ENCODE assay signal across 8 cellular contexts in genomic region chr4:37825943-37826281, GRCh38. TPM values are rescaled to one million over a fixed set of nuclear protein-coding genes. Genes with fewer than 3 reads are reported as not detected.
DNase-seq lines count a peak whose midpoint lies in the region; ATAC-seq, FAIRE-seq and TF ChIP-seq lines count a peak whose summit lies in the region.

No MANE protein-coding gene starts in this region.

- FAIRE-seq in endothelial cell of umbilical vein (lab: Jason Lieb, UNC): no peak

- DNase-seq in T-cell (peak in 3 of 34 experiments; percentile 5 to 10 (median 10)), endothelial cell of umbilical vein (ENCODE audit: low read depth, low spot score) (no peak), natural killer cell (no peak), middle frontal gyrus (ENCODE audit: extremely low spot score, low spot score) (no peak)

- H3K4me1 ChIP-seq in endothelial cell of umbilical vein (ENCODE audit: control insufficient read depth, extremely low read depth, insufficient read depth, low read length): peaks cover 19% of the 10 kb centered on the region

- no peaks in the 10 kb centered on the region for H3K27me3 Mint-ChIP-seq in T-cell
- H3K27me3 Mint-ChIP-seq in natural killer cell (ENCODE audit: low read depth in 2 of 2): no peaks in the 10 kb centered on the region

- H3K36me3 ChIP-seq in endothelial cell of umbilical vein (ENCODE audit: control insufficient read depth in 2 of 2, extremely low read depth in 1 of 2, insufficient read depth in 2 of 2, low read length in 2 of 2): no peaks in the 10 kb centered on the region

- H3K4me2 ChIP-seq in endothelial cell of umbilical vein (ENCODE audit: insufficient read depth, low read length): peak overlapping the region; percentile 88

- H3K36me3 Mint-ChIP-seq in T-cell: peaks cover 13% of the 10 kb centered on the region
- H3K36me3 Mint-ChIP-seq in natural killer cell: peaks cover 9% of the 10 kb centered on the region

- H3K9me1 ChIP-seq in endothelial cell of umbilical vein (replicated peaks; ENCODE audit: control insufficient read depth, extremely low read depth, insufficient read depth, low read length): no peaks in the 10 kb centered on the region

- H3K27ac ChIP-seq in 22Rv1 (peak overlapping the region; percentile 91), endothelial cell of umbilical vein (ENCODE audit: insufficient read depth, low read depth, low read length) (peak overlapping the region; percentile 56)

- H3K9ac ChIP-seq in endothelial cell of umbilical vein (replicated peaks; ENCODE audit: extremely low read depth, insufficient read depth, low read length): peak overlapping the region; percentile 74

- H3K27me3 ChIP-seq in endothelial cell of umbilical vein (ENCODE audit: control insufficient read depth in 2 of 2, insufficient read depth in 2 of 2, low read length in 2 of 2): no peaks in the 10 kb centered on the region

- H3K9me3 Mint-ChIP-seq in T-cell (no peaks in the 10 kb centered on the region), natural killer cell (no peaks in the 10 kb centered on the region)

- BruUV-seq in endothelial cell of umbilical vein (replicated peaks; lab: Mats Ljungman, UMichigan): TSS peak; percentile 70

- dilution Hi-C loops in endothelial cell of umbilical vein (cut with MboI; ENCODE audit: extremely low pct_ligation_motif_present, low sequenced_read_pairs): no loop called here

- H3K4me3 Mint-ChIP-seq in T-cell: peak overlapping the region; percentile 95 to 97 (median 95)
- H3K4me3 Mint-ChIP-seq in natural killer cell: peak overlapping the region; percentile 95

- H4K20me1 ChIP-seq in endothelial cell of umbilical vein (replicated peaks; ENCODE audit: control insufficient read depth, extremely low read depth, insufficient read depth, low read length): no peaks in the 10 kb centered on the region

- TF ChIP-seq CTCF in 22Rv1 (IDR thresholded peaks at IDR 0.05): no peak
- TF ChIP-seq CTCF in endothelial cell of umbilical vein (IDR thresholded peaks at IDR 0.05; ENCODE audit: extremely low read depth in 1 of 2, insufficient read depth in 1 of 2, low read depth in 1 of 2, low read length in 2 of 2): no peak
- TF ChIP-seq CTCF in natural killer cell (IDR thresholded peaks at IDR 0.05): no peak

- CTCF ChIA-PET in T-cell (lab: Charles Lee) (interaction anchor here in 1 of 2 donors (1.0 to 1.5 kb wide), 5 partner anchors 17 to 145 kb away, joined by 3 to 10 read pairs (median 4); partner anchors contain the start of gene RELL1), endothelial cell of umbilical vein (lab: Charles Lee) (interaction anchor here (0.7 to 2.9 kb wide), 18 partner anchors 11 to 373 kb away, joined by 3 to 21 read pairs (median 4); partner anchors contain the start of genes RELL1 and TBC1D1)

- H3K79me2 ChIP-seq in endothelial cell of umbilical vein (ENCODE audit: control insufficient read depth, insufficient read depth, low read length): peaks cover 25% of the 10 kb centered on the region

- POLR2A ChIA-PET in T-cell (lab: Charles Lee) (interaction anchor here in 1 of 2 donors (1.0 to 1.3 kb wide), 2 partner anchors 15 to 66 kb away, joined by 3 to 5 read pairs; no protein-coding TSS in a partner anchor), endothelial cell of umbilical vein (lab: Charles Lee) (interaction anchor here (1.0 to 1.5 kb wide), 2 partner anchors 11 to 160 kb away, joined by 6 to 14 read pairs; no protein-coding TSS in a partner anchor)

- H3K4me1 Mint-ChIP-seq in T-cell (peaks cover 40 to 47% (median 42%) of the 10 kb centered on the region in 3 donors), natural killer cell (peaks cover 37 to 44% of the 10 kb centered on the region in 2 donors)

- peak overlapping the region; percentile 45 to 96 (median 95) for H3K4me3 ChIP-seq in endothelial cell of umbilical vein (replicated peaks in 1 of 3; ENCODE audit: insufficient read depth in 1 of 3, low read depth in 1 of 3, low read length in 3 of 3)

- ATAC-seq in GM18867 (IDR thresholded peaks at IDR 0.05; ENCODE audit: unreplicated experiment): peak; percentile 3
- peak; percentile 7 for ATAC-seq in HG03139 (IDR thresholded peaks at IDR 0.05; ENCODE audit: unreplicated experiment)
- peak; percentile 6 to 9 (median 8) for ATAC-seq in T-cell (replicated peaks in 1 of 4)
- peak; percentile 4 to 14 (median 7) for ATAC-seq in natural killer cell
- no peak for ATAC-seq in HG03280 (IDR thresholded peaks at IDR 0.05; ENCODE audit: unreplicated experiment)

- no peaks in the 10 kb centered on the region for H3K9me3 ChIP-seq in endothelial cell of umbilical vein (replicated peaks; ENCODE audit: control insufficient read depth, insufficient read depth, low read length)

- intact Hi-C loops in endothelial cell of umbilical vein (cut with micrococcal nuclease) (loop anchor here (1.0 to 2.0 kb wide), 3 partner anchors 11 to 65 kb away; partner anchors contain the start of gene TBC1D1), natural killer cell (cut with micrococcal nuclease) (loop anchor here (1.0 to 2.0 kb wide), 2 partner anchors 65 to 140 kb away; partner anchors contain the start of genes RELL1 and TBC1D1)

- H2AFZ ChIP-seq in endothelial cell of umbilical vein (ENCODE audit: low read depth, low read length): peak overlapping the region; percentile 93

- no peak for TF ChIP-seq POLR2A in endothelial cell of umbilical vein (IDR thresholded peaks at IDR 0.05; ENCODE audit: low read depth, low read length)

- H3K27ac Mint-ChIP-seq in T-cell (peak overlapping the region; percentile 83 to 97), natural killer cell (peak overlapping the region; percentile 84 to 93)

TF ChIP-seq in endothelial cell of umbilical vein, 7 proteins besides CTCF, POLR2A, EP300 and RAD21:
- TF ChIP-seq POLR2AphosphoS5 (IDR thresholded peaks at IDR 0.05; ENCODE audit: insufficient read depth, low read depth, low read length): no peak
- TF ChIP-seq FOS (IDR thresholded peaks at IDR 0.05; ENCODE audit: borderline replicate concordance, insufficient read depth, low read length): no peak
- no peak for TF ChIP-seq JUN (IDR thresholded peaks at IDR 0.05; ENCODE audit: borderline replicate concordance, insufficient read depth, insufficient read length, low read depth)
- TF ChIP-seq GATA2 (IDR thresholded peaks at IDR 0.05; ENCODE audit: insufficient read depth, insufficient read length, low read depth, low read length): no peak
- TF ChIP-seq MYC (IDR thresholded peaks at IDR 0.05; ENCODE audit: low read depth, low read length): no peak
- no peak for TF ChIP-seq MAX (IDR thresholded peaks at IDR 0.05; ENCODE audit: insufficient read depth, insufficient read length)
- no peak for TF ChIP-seq EZH2 (IDR thresholded peaks at IDR 0.05; ENCODE audit: borderline replicate concordance, low read depth, low read length, severe bottlenecking)

RNA-seq across cellular contexts. Expression of gene PGM2, which starts 0.6 kb away (rescaled TPM):
- total RNA-seq in T-cell (10 to 100 TPM; 13.8 to 18.2 (median 16.6) TPM), endothelial cell of umbilical vein (45.8 and 53.9 TPM in 2 replicates), natural killer cell (10 to 100 TPM; 18.7 to 31.9 (median 27.1) TPM)
- polyA plus RNA-seq in endothelial cell of umbilical vein: 11.2 and 17.9 TPM in 2 replicates
- polyA plus RNA-seq in endothelial cell of umbilical vein (2011; cell fraction: cytosol; rRNA removed): 23.1 and 24.8 TPM in 2 replicates
- 42.4 and 43.4 TPM in 2 replicates for polyA plus RNA-seq in endothelial cell of umbilical vein (2011; cell fraction: nucleus; rRNA removed)
- 35.0 and 48.9 TPM in 2 replicates for polyA plus RNA-seq in endothelial cell of umbilical vein (2012)
- polyA minus RNA-seq in endothelial cell of umbilical vein: 17.2 and 19.2 TPM in 2 replicates
- polyA minus RNA-seq in endothelial cell of umbilical vein (2011; cell fraction: cytosol; rRNA and poly(A)+ RNA removed): 13.5 TPM
- 16.8 and 17.5 TPM in 2 replicates for polyA minus RNA-seq in endothelial cell of umbilical vein (2011; cell fraction: nucleus; rRNA and poly(A)+ RNA removed)
